In genomic region chr1:229556551-229556950, GRCh38 we compare ENCODE assay signal across 1 cellular context.
TF ChIP-seq lines count a peak whose summit lies in the region.

No MANE protein-coding gene starts in this region.

TF ChIP-seq in IMR-90, 13 proteins besides CTCF, POLR2A, EP300 and RAD21:
- TF ChIP-seq, protein P1, sequence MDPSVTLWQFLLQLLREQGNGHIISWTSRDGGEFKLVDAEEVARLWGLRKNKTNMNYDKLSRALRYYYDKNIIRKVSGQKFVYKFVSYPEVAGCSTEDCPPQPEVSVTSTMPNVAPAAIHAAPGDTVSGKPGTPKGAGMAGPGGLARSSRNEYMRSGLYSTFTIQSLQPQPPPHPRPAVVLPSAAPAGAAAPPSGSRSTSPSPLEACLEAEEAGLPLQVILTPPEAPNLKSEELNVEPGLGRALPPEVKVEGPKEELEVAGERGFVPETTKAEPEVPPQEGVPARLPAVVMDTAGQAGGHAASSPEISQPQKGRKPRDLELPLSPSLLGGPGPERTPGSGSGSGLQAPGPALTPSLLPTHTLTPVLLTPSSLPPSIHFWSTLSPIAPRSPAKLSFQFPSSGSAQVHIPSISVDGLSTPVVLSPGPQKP (IDR thresholded peaks at IDR 0.05; ENCODE audit: borderline replicate concordance, low read depth, low read length), result no peak
- TF ChIP-seq MAZ (IDR thresholded peaks at IDR 0.05; ENCODE audit: borderline replicate concordance, low read depth, low read length) (no peak), RFX5 (IDR thresholded peaks at IDR 0.05; ENCODE audit: low read depth, low read length) (no peak), MXI1 (IDR thresholded peaks at IDR 0.05; ENCODE audit: borderline replicate concordance, low read depth, low read length) (no peak), CEBPB (IDR thresholded peaks at IDR 0.05; ENCODE audit: low read depth, low read length) (no peak), USF2 (IDR thresholded peaks at IDR 0.05; ENCODE audit: low read depth, low read length) (no peak), RCOR1 (IDR thresholded peaks at IDR 0.05; ENCODE audit: insufficient replicate concordance, low read length) (no peak), SMC3 (IDR thresholded peaks at IDR 0.05; ENCODE audit: low read depth, low read length) (no peak), BHLHE40 (IDR thresholded peaks at IDR 0.05; ENCODE audit: low read depth, low read length) (no peak), MAFK (IDR thresholded peaks at IDR 0.05; ENCODE audit: low read depth, low read length) (no peak), CHD1 (IDR thresholded peaks at IDR 0.05; ENCODE audit: low read depth, low read length) (no peak), NFE2L2 (IDR thresholded peaks at IDR 0.05; ENCODE audit: low read depth, low read length) (no peak), FOS (IDR thresholded peaks at IDR 0.05; ENCODE audit: low read depth, low read length) (no peak)
